Comparison of ENCODE assay signal across 21 cellular contexts in the genomic region with DNA sequence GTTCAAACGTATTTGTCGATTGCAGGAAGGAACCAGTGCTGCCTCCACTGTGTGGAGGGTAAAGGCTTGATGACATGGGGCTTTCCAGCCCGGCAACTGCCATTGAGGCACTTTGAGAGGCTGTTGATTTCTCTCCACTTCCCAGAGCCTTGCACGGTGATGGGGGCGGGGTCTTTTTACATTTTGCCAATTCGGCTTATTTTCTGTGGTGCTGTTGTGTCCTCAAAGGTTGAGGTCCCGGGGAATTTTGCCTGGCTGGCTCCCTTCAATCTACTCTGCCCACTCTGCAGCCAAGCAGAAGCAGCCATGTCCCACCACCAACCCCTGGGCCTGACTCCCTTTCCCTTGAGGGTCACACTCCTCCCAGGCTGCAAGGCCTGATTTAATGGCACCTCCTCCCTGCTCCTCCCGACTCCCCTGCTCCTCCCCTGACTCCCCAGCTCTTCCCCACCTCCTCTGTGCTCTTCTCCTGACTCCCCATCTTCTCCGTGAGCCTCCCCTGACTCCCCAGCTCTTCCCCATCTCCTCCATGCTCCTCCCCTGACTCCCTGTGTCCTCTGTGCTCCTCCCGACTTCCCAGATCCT. TPM values are rescaled to one million over a fixed set of nuclear protein-coding genes. Genes with fewer than 3 reads are reported as not detected.
DNase-seq lines count a peak whose midpoint lies in the region; ATAC-seq and TF ChIP-seq lines count a peak whose summit lies in the region.
"Had no signal": no experiment of that assay in that cellular context is flagged by ENCODE, and none has a peak within 500 bp of the region (broad histone marks: within the 10 kb centered on the region; RNA-seq: fewer than 3 reads in every experiment).

No MANE protein-coding gene starts in this region.

- dilution Hi-C loops in IMR-90 (cut with HindIII; ENCODE audit: low sequenced_read_pairs, unreplicated experiment), result loop anchor here (25.0 kb wide), 1 partner anchor 392 kb away; no protein-coding TSS in a partner anchor

- H3K79me2 ChIP-seq in GM23338 (replicated peaks; ENCODE audit: insufficient read depth) (no peaks in the 10 kb centered on the region), osteoblast (ENCODE audit: insufficient read depth, low read length) (no peaks in the 10 kb centered on the region)

- H3K4me1 ChIP-seq in GM23338 (ENCODE audit: insufficient read depth), result no peaks in the 10 kb centered on the region
- no peaks in the 10 kb centered on the region for H3K4me1 ChIP-seq in IMR-90 (ENCODE audit: control insufficient read depth, insufficient read depth, low read length)
- H3K4me1 ChIP-seq in osteoblast (ENCODE audit: insufficient read depth, low read length), result no peaks in the 10 kb centered on the region
- H3K4me1 ChIP-seq: Peyer's patch had no signal

- H3K36me3 Mint-ChIP-seq in GM23338 (ENCODE audit: low read depth) (no peaks in the 10 kb centered on the region), progenitor cell of endocrine pancreas (ENCODE audit: insufficient read depth) (no peaks in the 10 kb centered on the region)
- H3K36me3 Mint-ChIP-seq: CD4-positive, alpha-beta memory T cell had no signal

- peaks cover 15% of the 10 kb centered on the region for H3K4me1 Mint-ChIP-seq in GM23338
- peaks cover 11% of the 10 kb centered on the region for H3K4me1 Mint-ChIP-seq in progenitor cell of endocrine pancreas (ENCODE audit: low read depth)

- intact Hi-C loops in IMR-90 (cut with micrococcal nuclease), result no loop called here

- H3F3A ChIP-seq in GM23338 (replicated peaks; ENCODE audit: low read depth), result no peaks in the 10 kb centered on the region

- CTCF ChIA-PET in IMR-90 (lab: Yijun Ruan, JAX), result no interaction called here

- no TSS peak for BruUV-seq in IMR-90 (replicated peaks; lab: Mats Ljungman, UMichigan)

- H2AK9ac ChIP-seq in IMR-90 (replicated peaks; ENCODE audit: low read depth, low read length, poor library complexity), result no peak overlapping the region

- H2BK120ac ChIP-seq in IMR-90 (ENCODE audit: low read depth, low read length), result no peak overlapping the region

- H4K8ac ChIP-seq in IMR-90 (ENCODE audit: low read depth in 2 of 2, low read length in 2 of 2), result no peak overlapping the region

- H4K91ac ChIP-seq in IMR-90 (ENCODE audit: insufficient read depth, low read depth, low read length), result no peak overlapping the region

- H3K14ac ChIP-seq in IMR-90 (replicated peaks; ENCODE audit: low read depth, low read length), result no peak overlapping the region

- H3K27ac ChIP-seq in GM23338 (ENCODE audit: low read depth), result no peak overlapping the region
- H3K27ac ChIP-seq in IMR-90 (ENCODE audit: insufficient read depth, low read length), result no peak overlapping the region
- H3K27ac ChIP-seq in osteoblast (ENCODE audit: low read depth, low read length), result no peak overlapping the region
- H3K27ac ChIP-seq: BLaER1, HL-60, Peyer's patch had no signal

- TF ChIP-seq RAD21 in IMR-90 (IDR thresholded peaks at IDR 0.05; ENCODE audit: low read length), result no peak

- no peak for DNase-seq in GM23338 (ENCODE audit: low spot score)
- no peak for DNase-seq in IMR-90
- peak; percentile 10 for DNase-seq in dermis blood vessel endothelial cell
- peak; percentile 57 for DNase-seq in osteoblast (ENCODE audit: insufficient read length, low spot score, missing footprints)
- DNase-seq in NCI-H2081 (lab: John Stamatoyannopoulos, UW), result no peak
- no peak for DNase-seq in progenitor cell of endocrine pancreas (ENCODE audit: low spot score, unreplicated experiment)
- no peak for DNase-seq in NCI-H226
- DNase-seq: ACHN; CD4-positive, alpha-beta memory T cell; KG1; NCI-H1436 treated with DMSO at 0.1 percent for 48 hours; NCI-H1930; NCI-H2171; NCI-H524 treated with DMSO at 0.1 percent for 48 hours; NCI-H82; Peyer's patch; Right ventricle myocardium superior; SW 1271 had no signal

- in situ Hi-C loops in IMR-90 (cut with MboI; ENCODE audit: low sequenced_read_pairs), result loop anchor here (10.0 to 25.0 kb wide), 2 partner anchors 795 to 1242 kb away; a partner anchor contains a TSS

- H4K5ac ChIP-seq in IMR-90 (ENCODE audit: low read depth, low read length), result no peak overlapping the region

- WGBS in IMR-90 (ENCODE audit: extremely low coverage in 2 of 2, insufficient read length in 1 of 2), 2 experiments, result 46% methylated on average over 3 of the region's 10 CpGs; no CpG with 5 or more reads in 1 of the 2 experiments

- no peak overlapping the region for H2AK5ac ChIP-seq in IMR-90 (ENCODE audit: low read depth, low read length)

- H3K27me3 ChIP-seq in GM23338 (ENCODE audit: insufficient read depth), result no peaks in the 10 kb centered on the region
- peaks cover 14% of the 10 kb centered on the region for H3K27me3 ChIP-seq in IMR-90 (ENCODE audit: control insufficient read depth, insufficient read depth, low read length)
- peaks cover 25% of the 10 kb centered on the region for H3K27me3 ChIP-seq in osteoblast (ENCODE audit: insufficient read depth, low read length)
- H3K27me3 ChIP-seq: Peyer's patch had no signal

- no peaks in the 10 kb centered on the region for H3K79me1 ChIP-seq in IMR-90 (ENCODE audit: low read depth in 1 of 2, low read length in 2 of 2)

- ATAC-seq in GM23338, result no peak
- ATAC-seq in IMR-90 (ENCODE audit: low read depth), result no peak
- no peak for ATAC-seq in GM19035 (IDR thresholded peaks at IDR 0.05; ENCODE audit: unreplicated experiment)

- H2BK15ac ChIP-seq in IMR-90 (ENCODE audit: low read depth, low read length), result no peak overlapping the region

- H3K4me3 Mint-ChIP-seq in GM23338 (no peak overlapping the region), progenitor cell of endocrine pancreas (ENCODE audit: low read depth) (no peak overlapping the region)
- H3K4me3 Mint-ChIP-seq: CD4-positive, alpha-beta memory T cell had no signal

- no peaks in the 10 kb centered on the region for H3K36me3 ChIP-seq in GM23338 (ENCODE audit: insufficient read depth)
- no peaks in the 10 kb centered on the region for H3K36me3 ChIP-seq in IMR-90 (ENCODE audit: control insufficient read depth, insufficient read depth, low read length)
- no peaks in the 10 kb centered on the region for H3K36me3 ChIP-seq in osteoblast (ENCODE audit: insufficient read depth, low read length)
- H3K36me3 ChIP-seq: BLaER1, Peyer's patch had no signal

- TF ChIP-seq POLR2A in IMR-90 (IDR thresholded peaks at IDR 0.05; ENCODE audit: low read depth, low read length), result no peak

- H2AFZ ChIP-seq in GM23338 (0 out of 2 replicates have a peak overlapping the region, but pooled peaks have one; percentile 23), IMR-90 (replicated peaks; ENCODE audit: low read length, poor library complexity) (no peak overlapping the region), osteoblast (ENCODE audit: low read length) (no peak overlapping the region)

- no peak overlapping the region for H3K4me2 ChIP-seq in GM23338
- no peak overlapping the region for H3K4me2 ChIP-seq in IMR-90 (ENCODE audit: low read depth, low read length)
- H3K4me2 ChIP-seq in osteoblast (ENCODE audit: insufficient read depth, low read length), result no peak overlapping the region

- H3K9me3 Mint-ChIP-seq in GM23338 (no peaks in the 10 kb centered on the region), progenitor cell of endocrine pancreas (ENCODE audit: low read depth) (no peaks in the 10 kb centered on the region)
- H3K9me3 Mint-ChIP-seq: CD4-positive, alpha-beta memory T cell had no signal

- no peak overlapping the region for H3K18ac ChIP-seq in IMR-90 (ENCODE audit: low read depth, low read length)

- H4K20me1 ChIP-seq in GM23338 (replicated peaks; ENCODE audit: insufficient read depth) (no peaks in the 10 kb centered on the region), IMR-90 (ENCODE audit: insufficient read depth, low read length) (no peaks in the 10 kb centered on the region), osteoblast (ENCODE audit: insufficient read depth, low read length) (no peaks in the 10 kb centered on the region)
- H4K20me1 ChIP-seq: BLaER1 had no signal

- no peak overlapping the region for H3K27ac Mint-ChIP-seq in GM23338
- no peak overlapping the region for H3K27ac Mint-ChIP-seq in progenitor cell of endocrine pancreas
- H3K27ac Mint-ChIP-seq: CD4-positive, alpha-beta memory T cell had no signal

- peaks cover 12% of the 10 kb centered on the region for H3K27me3 Mint-ChIP-seq in GM23338 (ENCODE audit: insufficient read depth, low read depth, poor library complexity)
- H3K27me3 Mint-ChIP-seq in progenitor cell of endocrine pancreas, result peaks cover 46% of the 10 kb centered on the region

- no peak overlapping the region for H3K9ac ChIP-seq in IMR-90 (ENCODE audit: low read depth, low read length)
- H3K9ac ChIP-seq: BLaER1 had no signal

- no peaks in the 10 kb centered on the region for H3K9me3 ChIP-seq in IMR-90 (ENCODE audit: control insufficient read depth, insufficient read depth, low read length)
- H3K9me3 ChIP-seq in osteoblast (ENCODE audit: low read depth, low read length), result no peaks in the 10 kb centered on the region
- H3K9me3 ChIP-seq: BLaER1, Peyer's patch had no signal

- H3K4ac ChIP-seq in IMR-90 (ENCODE audit: low read depth, low read length), result no peak overlapping the region

- H2BK5ac ChIP-seq in IMR-90 (ENCODE audit: low read depth, low read length, poor library complexity, severe bottlenecking), result no peak overlapping the region

- TF ChIP-seq CTCF in GM23338 (conservative IDR thresholded peaks at IDR 0.05; ENCODE audit: low read depth in 2 of 2), result no peak
- no peak for TF ChIP-seq CTCF in IMR-90 (conservative IDR thresholded peaks at IDR 0.05; ENCODE audit: low read depth, low read length)
- TF ChIP-seq CTCF in osteoblast (IDR thresholded peaks at IDR 0.05; ENCODE audit: extremely low read depth, low read depth, low read length), result no peak
- TF ChIP-seq CTCF in progenitor cell of endocrine pancreas (IDR thresholded peaks at IDR 0.05; ENCODE audit: unreplicated experiment), result no peak

- no peak overlapping the region for H3K56ac ChIP-seq in IMR-90 (ENCODE audit: extremely low read depth, insufficient read depth, low read length)

- H3K23ac ChIP-seq in IMR-90 (ENCODE audit: low read depth, low read length), result no peak overlapping the region

- no peaks in the 10 kb centered on the region for H3K9me1 ChIP-seq in IMR-90 (ENCODE audit: insufficient read depth, low read length)

- H2BK20ac ChIP-seq in IMR-90 (ENCODE audit: low read depth, low read length), result no peak overlapping the region

- no peaks in the 10 kb centered on the region for H3K9me2 ChIP-seq in GM23338 (ENCODE audit: insufficient read depth)

- H3K4me3 ChIP-seq in GM23338 (no peak overlapping the region), IMR-90 (ENCODE audit: insufficient read depth, low read depth, low read length) (no peak overlapping the region), osteoblast (ENCODE audit: insufficient read depth, low read length) (no peak overlapping the region)
- H3K4me3 ChIP-seq: BLaER1, Peyer's patch had no signal

- POLR2A ChIA-PET in IMR-90 (lab: Charles Lee; ENCODE audit: unreplicated experiment), result no interaction called here

RNA-seq across cellular contexts. Expression of a gene that starts 39.0 kb away (rescaled TPM):
- total RNA-seq in GM23338 (2014; rRNA removed; shearing (Covaris generic)), result 139 and 158 TPM in 2 replicates
- polyA plus RNA-seq in GM23338 (2016; fragmentation: Nextera tagmentation; extraction: Ambion mirVana) (131 and 136 TPM in 2 replicates), IMR-90 (2012; rRNA removed) (85.1 and 110 TPM in 2 replicates)
- total RNA-seq in IMR-90 (2012; rRNA removed) (152 and 190 TPM in 2 replicates), dermis blood vessel endothelial cell (107 and 122 TPM in 2 replicates), osteoblast (202 and 227 TPM in 2 replicates), progenitor cell of endocrine pancreas (35.0 and 37.1 TPM in 2 replicates)
- polyA plus RNA-seq in IMR-90 (2012; cell fraction: cytosol; rRNA removed), result 26.7 and 38.0 TPM in 2 replicates
- 9.3 and 67.6 TPM in 2 replicates for polyA plus RNA-seq in IMR-90 (2012; cell fraction: nucleus; rRNA removed; ENCODE audit: low replicate concordance)

Comparison
In these comparisons a context has a peak if more than half of its experiments do, and no peak if none do; other contexts are left out.
1. DNase-seq: peak in dermis blood vessel endothelial cell (single experiment) and osteoblast (single experiment); none in GM23338 (single experiment), IMR-90 (single experiment), NCI-H2081 (0 of 2), progenitor cell of endocrine pancreas (single experiment) and NCI-H226 (single experiment).